In genomic region chr7:12588259-12588904, GRCh38 we compare ENCODE assay signal across 24 cellular contexts. TPM values are rescaled to one million over a fixed set of nuclear protein-coding genes. Genes with fewer than 3 reads are reported as not detected.
"Had no signal": no experiment of that assay in that cellular context is flagged by ENCODE, and none has a peak within 500 bp of the region (broad histone marks: within the 10 kb centered on the region; RNA-seq: fewer than 3 reads in every experiment).

No MANE protein-coding gene starts in this region.

- ATAC-seq: gastrocnemius medialis, heart right ventricle, left cardiac atrium, left lung, left ventricle myocardium superior, lower lobe of right lung, mucosa of descending colon had no signal

- H3K4me1 ChIP-seq: esophagus muscularis mucosa, gastrocnemius medialis had no signal

- H3K27ac ChIP-seq: coronary artery, dorsolateral prefrontal cortex, esophagus muscularis mucosa, gastrocnemius medialis, heart right ventricle, left lung, lower lobe of right lung had no signal

- DNase-seq: dermis blood vessel endothelial cell; dorsolateral prefrontal cortex; effector CD4-positive, alpha-beta T cell; effector memory CD4-positive, alpha-beta T cell; foreskin melanocyte; gastrocnemius medialis; glutamatergic neuron; head of caudate nucleus; heart right ventricle; hippocampal formation; left cardiac atrium; left lung; left ventricle myocardium superior; lower lobe of right lung; mesenchymal stem cell; mucosa of descending colon; naive B cell had no signal

- H3K9me3 ChIP-seq: esophagus muscularis mucosa, gastrocnemius medialis, heart right ventricle, left lung, lower lobe of right lung, mucosa of descending colon had no signal

- FAIRE-seq: colon, endothelial cell of umbilical vein, islet of Langerhans, keratinocyte had no signal

- H3K4me3 ChIP-seq: coronary artery, dorsolateral prefrontal cortex, esophagus muscularis mucosa, gastrocnemius medialis, heart right ventricle, left lung, lower lobe of right lung, mucosa of descending colon had no signal

- H3K36me3 ChIP-seq: esophagus muscularis mucosa, gastrocnemius medialis, heart right ventricle, left lung, lower lobe of right lung had no signal

- H3K27me3 ChIP-seq: esophagus muscularis mucosa, gastrocnemius medialis, heart right ventricle, left lung had no signal

RNA-seq across cellular contexts. Expression of gene SCIN, which starts 17.9 kb away (rescaled TPM):
- total RNA-seq: lung microvascular endothelial cell had no signal
- polyA plus RNA-seq: keratinocyte had no signal
